In the genomic region with DNA sequence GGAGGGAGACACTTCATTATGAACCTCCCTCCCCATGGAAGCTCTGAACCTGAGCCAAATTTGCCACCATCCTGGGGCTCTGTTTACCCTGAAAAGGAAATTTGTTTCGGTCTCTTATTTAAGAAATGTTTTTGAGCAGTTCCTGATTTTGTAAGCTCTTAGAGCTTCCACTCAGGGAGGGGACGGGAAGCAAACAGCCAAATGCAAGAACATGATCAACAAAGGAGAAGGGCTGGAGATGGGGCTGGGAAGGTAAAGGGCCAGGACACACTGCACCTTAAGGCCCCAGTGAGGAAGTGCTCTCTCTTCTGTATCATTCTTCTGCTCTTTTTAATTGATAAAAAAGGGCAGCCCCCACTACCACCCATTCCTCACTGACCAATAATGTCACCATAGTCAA, we compare ENCODE assay signal across 18 cellular contexts.
"Had no signal": no experiment of that assay in that cellular context is flagged by ENCODE, and none has a peak within 500 bp of the region (broad histone marks: within the 10 kb centered on the region; RNA-seq: fewer than 3 reads in every experiment).

No MANE protein-coding gene starts in this region.

- H3K27ac ChIP-seq: right atrium auricular region, SJSA1, spleen, suprapubic skin had no signal

- ATAC-seq: activated CD8-positive, alpha-beta T cell treated with anti-CD3 and anti-CD28 coated beads, Interleukin-2, amount 10 ng/mL, durations not matched to agents 7 days and 5 days; effector memory CD8-positive, alpha-beta T cell had no signal

- H3K4me3 ChIP-seq: adrenal gland, right atrium auricular region, SJSA1, spleen, suprapubic skin had no signal

- H3K9me3 Mint-ChIP-seq: activated T-helper 1 cell treated with anti-CD3 and anti-CD28 coated beads, Interleukin-12 subunit alpha, Interleukin-12 subunit beta, Interleukin-2, Interleukin-4 antibody, amounts not matched to agents 30 ng/mL and 10 ng/mL and 1 ng/mL, durations not matched to agents 14 hours and 24 hours and 36 hours; effector memory CD8-positive, alpha-beta T cell had no signal

- H3K27ac Mint-ChIP-seq: activated CD8-positive, alpha-beta T cell treated with anti-CD3 and anti-CD28 coated beads, Interleukin-2, amount 10 ng/mL, durations not matched to agents 7 days and 5 days; activated T-helper 1 cell treated with anti-CD3 and anti-CD28 coated beads, Interleukin-12 subunit alpha, Interleukin-12 subunit beta, Interleukin-2, Interleukin-4 antibody, amounts not matched to agents 30 ng/mL and 10 ng/mL and 1 ng/mL, durations not matched to agents 14 hours and 24 hours and 36 hours; dendritic cell treated with granulocyte-macrophage colony-stimulating factor and Interleukin-4, amounts not matched to agents 40 ng/mL and 50 ng/mL, for 4 days; effector memory CD8-positive, alpha-beta T cell had no signal

- H3K4me3 Mint-ChIP-seq: activated CD8-positive, alpha-beta T cell treated with anti-CD3 and anti-CD28 coated beads, Interleukin-2, amount 10 ng/mL, durations not matched to agents 7 days and 5 days; activated T-helper 1 cell treated with anti-CD3 and anti-CD28 coated beads, Interleukin-12 subunit alpha, Interleukin-12 subunit beta, Interleukin-2, Interleukin-4 antibody, amounts not matched to agents 30 ng/mL and 10 ng/mL and 1 ng/mL, durations not matched to agents 14 hours and 24 hours and 36 hours; dendritic cell treated with granulocyte-macrophage colony-stimulating factor and Interleukin-4, amounts not matched to agents 40 ng/mL and 50 ng/mL, for 4 days; effector memory CD8-positive, alpha-beta T cell had no signal

- H3K36me3 ChIP-seq: right atrium auricular region, SJSA1, suprapubic skin had no signal

- DNase-seq: activated CD4-positive, alpha-beta T cell treated with anti-CD3 and anti-CD28 coated beads for 4 hours; activated CD8-positive, alpha-beta memory T cell treated with anti-CD3 and anti-CD28 coated beads, Interleukin-2, amount 50 U/mL, for 48 hours; activated CD8-positive, alpha-beta T cell treated with anti-CD3 and anti-CD28 coated beads, Interleukin-2, amount 10 ng/mL, durations not matched to agents 7 days and 5 days; activated naive CD4-positive, alpha-beta T cell treated with anti-CD3 and anti-CD28 coated beads, Interleukin-2, amount 50 U/mL, for 16 hours; effector memory CD8-positive, alpha-beta T cell; erythroblast; foreskin melanocyte; left ventricle myocardium superior; spleen; stimulated activated CD4-positive, alpha-beta T cell treated with anti-CD3 and anti-CD28 coated beads, Interleukin-2, amount 100 ng/mL, for 24 hours; stimulated activated naive CD4-positive, alpha-beta T cell; T-helper 9 cell had no signal

- H3K4me1 ChIP-seq: adrenal gland, SJSA1, spleen, suprapubic skin had no signal

- H3K27me3 ChIP-seq: adrenal gland, right atrium auricular region, suprapubic skin had no signal

- H3K9me3 ChIP-seq: adrenal gland, suprapubic skin had no signal
